8 cellular contexts compared by ENCODE assay signal in the genomic region with DNA sequence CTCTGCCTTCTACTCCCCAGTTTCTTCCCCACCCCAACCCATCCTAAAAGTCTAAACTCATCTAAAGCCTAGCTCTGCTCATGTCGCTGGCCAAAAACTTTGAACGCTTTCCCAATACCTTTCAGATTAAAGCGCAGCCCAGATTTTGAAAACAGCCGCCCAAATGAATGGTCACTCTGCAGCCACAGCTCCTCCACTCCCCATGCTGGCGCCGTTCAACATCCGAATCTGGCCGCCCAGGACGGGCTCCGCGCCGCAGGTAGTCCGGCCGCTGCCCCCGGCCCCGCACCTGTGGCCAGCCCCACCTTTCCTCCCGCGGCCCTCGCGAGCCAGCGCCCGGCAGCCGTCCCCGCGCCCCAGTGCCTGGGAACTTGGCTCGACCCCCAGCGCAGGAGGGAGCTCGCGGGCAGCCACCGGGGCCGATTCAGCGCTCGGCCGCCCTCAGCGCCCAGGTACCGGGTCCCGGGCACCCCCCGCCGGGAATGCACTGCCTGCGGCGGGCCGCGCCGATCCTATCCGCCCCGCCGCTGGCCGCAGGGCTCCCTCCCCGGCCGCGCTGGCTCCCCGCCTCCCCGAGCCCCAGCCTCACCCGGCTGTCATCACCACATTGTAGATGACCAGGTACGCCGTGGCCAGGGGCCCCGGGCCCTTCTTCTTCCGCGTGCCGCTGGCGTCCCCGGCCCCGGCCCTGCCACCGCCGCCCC. TPM values are rescaled to one million over a fixed set of nuclear protein-coding genes. Genes with fewer than 3 reads are reported as not detected.
DNase-seq lines count a peak whose midpoint lies in the region; ATAC-seq and TF ChIP-seq lines count a peak whose summit lies in the region.

No MANE protein-coding gene starts in this region.

- H3K4ac ChIP-seq in mesenchymal stem cell (ENCODE audit: low read depth in 1 of 2, low read length in 2 of 2) = peak overlapping the region in 1 of 2 experiments; percentile 37

- H3K4me2 ChIP-seq in mesenchymal stem cell (ENCODE audit: low read length, poor library complexity, severe bottlenecking) = peak overlapping the region; percentile 100

- peak overlapping the region; percentile 12 for H4K8ac ChIP-seq in mesenchymal stem cell (ENCODE audit: low read length)

- no peaks in the 10 kb centered on the region for H3K27me3 ChIP-seq in duodenal mucosa (ENCODE audit: control insufficient read depth in 1 of 2, insufficient read depth in 2 of 2, low read length in 2 of 2)
- H3K27me3 ChIP-seq in mesenchymal stem cell (ENCODE audit: control insufficient read depth in 1 of 2, insufficient read depth in 1 of 2, low read length in 2 of 2) = no peaks in the 10 kb centered on the region
- no peaks in the 10 kb centered on the region for H3K27me3 ChIP-seq in thyroid gland

- DNase-seq in RPMI8226 = peak; percentile 57
- DNase-seq in mesenchymal stem cell = peak; percentile 32
- DNase-seq in thyroid gland = peak; percentile 69 to 73
- DNase-seq in central memory CD4-positive, alpha-beta T cell = no peak

- ATAC-seq in GM18861 (IDR thresholded peaks at IDR 0.05; ENCODE audit: unreplicated experiment) = peak; percentile 12
- ATAC-seq in HG03060 (IDR thresholded peaks at IDR 0.05; ENCODE audit: low read depth, unreplicated experiment) = peak; percentile 9

- peak overlapping the region in 1 of 2 experiments; percentile 91 for H3K14ac ChIP-seq in mesenchymal stem cell (ENCODE audit: low read length in 2 of 2)

- peak overlapping the region; percentile 81 for H3K27ac ChIP-seq in C4-2B
- peak overlapping the region; percentile 77 for H3K27ac ChIP-seq in duodenal mucosa (ENCODE audit: low read depth, low read length)
- no peak overlapping the region for H3K27ac ChIP-seq in mesenchymal stem cell (ENCODE audit: low read length, poor library complexity, severe bottlenecking)
- H3K27ac ChIP-seq in thyroid gland = peak overlapping the region; percentile 90 to 97 (median 97)

- H3K23ac ChIP-seq in mesenchymal stem cell (ENCODE audit: low read length in 2 of 2) = peak overlapping the region in 1 of 2 experiments; percentile 59

- no peak overlapping the region for H2BK5ac ChIP-seq in mesenchymal stem cell (ENCODE audit: low read depth, low read length, poor library complexity, severe bottlenecking)

- intact Hi-C loops in thyroid gland (cut with DNase I) = no loop called here

- no peak overlapping the region for H2BK12ac ChIP-seq in mesenchymal stem cell (ENCODE audit: low read length in 2 of 2)

- TF ChIP-seq CTCF in C4-2B (conservative IDR thresholded peaks at IDR 0.05) = peak; percentile 57
- TF ChIP-seq CTCF in thyroid gland (IDR thresholded peaks at IDR 0.05) = peak in 2 of 6 experiments; percentile 6 to 7

- H4K91ac ChIP-seq in mesenchymal stem cell (ENCODE audit: low read length) = peak overlapping the region; percentile 54

- H3K4me3 ChIP-seq in duodenal mucosa (ENCODE audit: low read depth in 1 of 2, low read length in 2 of 2) (peak overlapping the region; percentile 84 to 99), mesenchymal stem cell (ENCODE audit: insufficient read depth in 1 of 2, low read depth in 1 of 2, low read length in 2 of 2) (peak overlapping the region; percentile 83 to 93), thyroid gland (replicated peaks in 1 of 3) (peak overlapping the region; percentile 61 to 94 (median 71))

- peak overlapping the region; percentile 94 for H2BK15ac ChIP-seq in mesenchymal stem cell (ENCODE audit: low read depth, poor library complexity, severe bottlenecking)

- H3K36me3 ChIP-seq in duodenal mucosa (ENCODE audit: control insufficient read depth in 1 of 2, insufficient read depth in 2 of 2, low read length in 2 of 2) (peaks cover 6 to 14% of the 10 kb centered on the region in 2 donors), mesenchymal stem cell (ENCODE audit: control insufficient read depth in 1 of 2, insufficient read depth in 2 of 2, low read depth in 1 of 2, low read length in 2 of 2) (peaks cover 5 to 15% of the 10 kb centered on the region in 2 experiments), thyroid gland (no peaks in the 10 kb centered on the region)

- H3K9ac ChIP-seq in duodenal mucosa (ENCODE audit: low read depth in 1 of 2, low read length in 2 of 2) (peak overlapping the region; percentile 42 to 73), mesenchymal stem cell (ENCODE audit: low read length) (peak overlapping the region; percentile 89)

- H3K4me1 ChIP-seq in duodenal mucosa (ENCODE audit: control insufficient read depth in 1 of 2, insufficient read depth in 2 of 2, low read length in 2 of 2) = peaks cover 5 to 14% of the 10 kb centered on the region in 2 donors
- H3K4me1 ChIP-seq in mesenchymal stem cell (ENCODE audit: control insufficient read depth, insufficient read depth, low read depth, low read length) = peaks cover 2% of the 10 kb centered on the region
- H3K4me1 ChIP-seq in thyroid gland = peaks cover 0 to 15% of the 10 kb centered on the region in 2 donors

- no peak overlapping the region for H2AK5ac ChIP-seq in mesenchymal stem cell (ENCODE audit: low read length, severe bottlenecking)

- TF ChIP-seq POLR2A in thyroid gland (IDR thresholded peaks at IDR 0.05) = no peak

- WGBS in mesenchymal stem cell = 0% methylated on average over 51 of the region's 65 CpGs
- 0 to 2% methylated on average over 7 to 27 of the region's 65 CpGs for WGBS in thyroid gland, 2 donors

- peak overlapping the region; percentile 96 for H2AFZ ChIP-seq in mesenchymal stem cell (ENCODE audit: low read depth, low read length)

- no peak overlapping the region for H2BK120ac ChIP-seq in mesenchymal stem cell (ENCODE audit: low read depth, low read length)

- peaks cover 23% of the 10 kb centered on the region for H3K79me1 ChIP-seq in mesenchymal stem cell (replicated peaks; ENCODE audit: low read length, poor library complexity, severe bottlenecking)

- H3K18ac ChIP-seq in mesenchymal stem cell (ENCODE audit: low read depth in 1 of 2, low read length in 2 of 2) = peak overlapping the region; percentile 64 to 92

- H3K9me3 ChIP-seq in duodenal mucosa (ENCODE audit: control insufficient read depth in 1 of 2, low read length in 2 of 2) (no peaks in the 10 kb centered on the region), mesenchymal stem cell (ENCODE audit: control insufficient read depth, low read length) (no peaks in the 10 kb centered on the region), thyroid gland (no peaks in the 10 kb centered on the region)

RNA-seq across cellular contexts. Expression of a gene that starts 0.4 kb away (rescaled TPM):
- 13.5 TPM for polyA plus RNA-seq in mesenchymal stem cell (2013, experiment 1 of 2)
- 14.5 TPM for polyA plus RNA-seq in mesenchymal stem cell (2013, experiment 2 of 2)
- total RNA-seq in thyroid gland = 10 to 100 TPM; 27.8 to 38.3 (median 32.2) TPM
